In the genomic region with DNA sequence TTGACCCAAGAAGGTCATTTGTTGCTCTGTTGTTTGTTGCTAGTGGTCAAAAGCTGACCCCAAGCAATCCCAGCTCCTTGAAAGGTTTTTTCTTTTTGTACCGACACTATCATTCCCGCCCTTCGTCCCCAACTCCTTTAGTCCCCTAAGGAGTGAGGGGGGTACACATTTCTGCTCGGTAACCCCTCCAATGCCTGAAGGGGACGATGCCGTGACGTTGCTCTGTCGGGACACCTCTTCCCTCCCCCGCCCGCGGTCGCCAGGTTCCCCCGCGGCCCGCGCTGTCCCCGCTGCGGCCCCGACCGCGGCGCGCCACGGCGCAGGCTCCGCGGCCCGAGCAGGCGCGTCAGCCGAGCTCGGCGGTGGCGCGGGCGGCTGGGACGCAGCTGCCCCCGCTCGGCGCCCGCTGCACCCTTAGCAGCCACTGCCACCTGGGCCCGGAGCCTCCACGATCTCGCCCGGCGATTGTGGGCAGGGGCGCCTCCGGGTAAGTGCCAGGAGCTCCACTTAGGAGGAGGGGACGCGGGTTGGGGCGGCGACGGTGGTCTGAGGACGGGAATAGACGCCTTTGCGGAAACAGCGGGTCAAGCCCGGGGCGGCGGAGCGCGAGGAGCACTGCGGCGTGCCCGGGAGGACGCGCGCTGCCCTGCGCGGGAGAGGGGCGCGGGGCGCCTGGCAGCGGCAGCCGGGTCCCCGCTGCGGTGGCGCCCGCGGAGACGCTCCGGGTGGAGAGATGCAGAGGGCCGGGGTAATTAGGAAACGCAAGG, we compare ENCODE assay signal across 8 cellular contexts. TPM values are rescaled to one million over a fixed set of nuclear protein-coding genes. Genes with fewer than 3 reads are reported as not detected.
A peak's percentile ranks its signal among the peaks of the same experiment; 100 is the strongest.
DNase-seq lines count a peak whose midpoint lies in the region; ATAC-seq and TF ChIP-seq lines count a peak whose summit lies in the region.

TSS of gene GLRB (plus strand) at position 340 of the 767 bp plus-strand sequence. CDS start 1,875 bp downstream, outside the sequence.

- H3K9me3 ChIP-seq in liver (ENCODE audit: control insufficient read depth in 4 of 4, low read length in 3 of 4) (no peaks in the 10 kb centered on the region), thyroid gland (no peaks in the 10 kb centered on the region)

- no peak for ATAC-seq in GM19328 (IDR thresholded peaks at IDR 0.05; ENCODE audit: unreplicated experiment)

- H3K27me3 ChIP-seq in liver (ENCODE audit: control insufficient read depth in 4 of 4, insufficient read depth in 4 of 4, low read length in 3 of 4) (no peaks in the 10 kb centered on the region), thyroid gland (no peaks in the 10 kb centered on the region)

- H3K27ac ChIP-seq in liver (ENCODE audit: low read depth in 1 of 2, low read length in 2 of 2) = no peak within 1 kb of the TSS
- no peak within 1 kb of the TSS for H3K27ac ChIP-seq in thyroid gland

- H3K9ac ChIP-seq in liver (ENCODE audit: low read depth in 1 of 2, low read length in 2 of 2) = peak within 1 kb of the TSS; percentile 22 to 62

- H3K4me1 ChIP-seq in liver (ENCODE audit: control insufficient read depth in 4 of 4, insufficient read depth in 4 of 4, low read length in 3 of 4) (peaks cover 1 to 13% (median 7%) of the 10 kb centered on the region in 4 donors), thyroid gland (peaks cover 0 to 5% of the 10 kb centered on the region in 2 donors)

- intact Hi-C loops in thyroid gland (cut with DNase I) = no loop called here

- H3K36me3 ChIP-seq in liver (ENCODE audit: control insufficient read depth in 4 of 4, insufficient read depth in 3 of 4, low read depth in 1 of 4, low read length in 3 of 4) (no peaks in the 10 kb centered on the region), thyroid gland (no peaks in the 10 kb centered on the region)

- DNase-seq in COR-L47 (lab: John Stamatoyannopoulos, UW) (peak; percentile 41), NCI-H128 (lab: John Stamatoyannopoulos, UW; ENCODE audit: unreplicated experiment) (peak; percentile 2), dermis microvascular lymphatic vessel endothelial cell (ENCODE audit: low read depth in 2 of 2) (peak in 1 of 2 donors; percentile 56), thyroid gland (peak; percentile 25 to 32), SIG-M5 treated with dmso at 0.1 percent for 504 hours (lab: John Stamatoyannopoulos, UW; ENCODE audit: unreplicated experiment) (no peak)
- DNase-seq in stimulated activated CD4-positive, alpha-beta T cell treated with anti-CD3 and anti-CD28 coated beads, Interleukin-4, amount 100 ng/mL, for 24 hours = no peak

- no peak for TF ChIP-seq POLR2A in thyroid gland (IDR thresholded peaks at IDR 0.05)

- TF ChIP-seq CTCF in liver (IDR thresholded peaks at IDR 0.05; ENCODE audit: low read depth, low read length, missing input control) (no peak), thyroid gland (IDR thresholded peaks at IDR 0.05) (no peak)

- TF ChIP-seq RAD21 in liver (IDR thresholded peaks at IDR 0.05) = no peak

- WGBS in liver = 1% methylated on average over 84 of the region's 84 CpGs
- WGBS in thyroid gland, 2 donors = 2 to 3% methylated on average over 51 of the region's 84 CpGs

- H3K4me3 ChIP-seq in liver (ENCODE audit: low read depth in 1 of 3, low read length in 3 of 3) (peak within 1 kb of the TSS; percentile 50 to 81 (median 64)), thyroid gland (replicated peaks in 1 of 3) (peak within 1 kb of the TSS in 2 of 3 donors; percentile 19 to 41)

TF ChIP-seq in liver, 16 proteins besides CTCF, POLR2A, EP300 and RAD21:
- no peak for TF ChIP-seq TAF1 (conservative IDR thresholded peaks at IDR 0.05)
- TF ChIP-seq ZBTB33 (IDR thresholded peaks at IDR 0.05) = no peak
- TF ChIP-seq YY1 (IDR thresholded peaks at IDR 0.05) = no peak
- TF ChIP-seq NR2F2 (IDR thresholded peaks at IDR 0.05) = no peak
TF ChIP-seq in liver: peak in this region for 0.

RNA-seq across cellular contexts. Expression of gene GLRB, which starts in this region (rescaled TPM):
- 10.3 and 15.7 TPM in 2 replicates for total RNA-seq in dermis microvascular lymphatic vessel endothelial cell
- total RNA-seq in liver = 1 to 10 TPM in 1 of 2 donors, under 1 TPM in 1; 0.92 to 2.9 TPM
- polyA plus RNA-seq in liver = under 1 TPM; 0.24 to 0.53 TPM
- 1 to 10 TPM in 2 of 4 donors, under 1 TPM in 2; 0.54 to 5.1 (median 0.94) TPM for total RNA-seq in thyroid gland

Comparison
In these comparisons a context has a peak if more than half of its experiments do, and no peak if none do; other contexts are left out.
1. DNase-seq: peak in COR-L47 (single experiment), NCI-H128 (single experiment) and thyroid gland (2 of 2); none in SIG-M5 treated with dmso at 0.1 percent for 504 hours (single experiment) and stimulated activated CD4-positive, alpha-beta T cell treated with anti-CD3 and anti-CD28 coated beads, Interleukin-4, amount 100 ng/mL, for 24 hours (single experiment).